18 cellular contexts compared by ENCODE assay signal in the genomic region with DNA sequence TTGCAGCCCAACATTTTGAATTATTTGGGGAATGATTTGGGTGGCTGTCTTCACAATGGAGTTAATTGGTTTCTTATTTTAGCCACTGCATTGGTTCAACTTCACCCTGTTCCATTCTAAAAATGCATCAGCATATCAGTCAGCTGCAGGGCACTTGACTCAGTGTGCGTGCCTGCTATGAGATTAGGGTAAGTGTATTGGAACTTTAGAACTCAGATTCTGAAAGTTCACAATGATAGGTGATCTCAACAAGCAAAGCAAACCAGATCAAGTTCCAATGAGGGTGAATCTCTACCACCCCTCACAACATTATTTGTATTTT.
"Had no signal": no experiment of that assay in that cellular context is flagged by ENCODE, and none has a peak within 500 bp of the region (broad histone marks: within the 10 kb centered on the region; RNA-seq: fewer than 3 reads in every experiment).

No MANE protein-coding gene starts in this region.

- H3K27me3 ChIP-seq: SJSA1 had no signal

- H3K4me3 ChIP-seq: SJSA1, SK-N-MC had no signal

- H3K36me3 ChIP-seq: SJSA1 had no signal

- ATAC-seq: Panc1, PC-3 had no signal

- DNase-seq: KBM-7, MM.1S, NCI-H1092 treated with DMSO at 0.1 percent for 48 hours, NCI-H187, NCI-H2029, NCI-H2081 treated with DMSO at 0.1 percent for 48 hours, NCI-H2171, NCI-H226, NCI-H446, NCI-H510A, NCI-H69, NCI-H774, PC-3, SIG-M5 had no signal

- H3K9me3 ChIP-seq: SJSA1 had no signal

- H3K27ac ChIP-seq: RWPE1, SJSA1, SK-N-MC had no signal
